In the genomic region with DNA sequence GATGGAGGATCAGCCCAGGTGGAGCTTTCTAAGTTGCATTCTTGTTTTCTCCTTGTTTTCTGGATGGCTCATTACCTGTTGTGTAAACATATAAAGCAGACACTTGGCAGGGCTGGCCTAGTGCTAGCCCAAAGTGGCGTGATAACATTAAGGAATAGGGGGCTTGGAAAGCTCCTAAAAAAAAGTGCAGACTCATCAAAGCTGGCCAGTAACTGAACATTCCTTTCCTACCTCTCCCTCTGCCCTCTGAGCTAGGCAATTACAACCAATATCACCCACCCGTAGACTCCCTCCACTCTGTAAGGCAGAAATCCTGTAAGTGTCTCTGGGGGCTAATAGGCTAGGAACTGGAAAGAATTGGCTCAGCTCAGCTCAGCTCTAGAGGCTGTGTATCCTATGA, we compare ENCODE assay signal across 4 cellular contexts. TPM values are rescaled to one million over a fixed set of nuclear protein-coding genes. Genes with fewer than 3 reads are reported as not detected.
"Had no signal": no experiment of that assay in that cellular context is flagged by ENCODE, and none has a peak within 500 bp of the region (broad histone marks: within the 10 kb centered on the region; RNA-seq: fewer than 3 reads in every experiment).

No MANE protein-coding gene starts in this region.

RNA-seq across cellular contexts. Expression of a gene that starts 42.5 kb away (rescaled TPM):
- total RNA-seq: LHCN-M2, M059J, MCF 10A, NCI-H460 had no signal

RNA-seq across cellular contexts. Expression of a gene that starts 58.8 kb away (rescaled TPM):
- total RNA-seq: LHCN-M2, MCF 10A, NCI-H460 had no signal
